In the genomic region with DNA sequence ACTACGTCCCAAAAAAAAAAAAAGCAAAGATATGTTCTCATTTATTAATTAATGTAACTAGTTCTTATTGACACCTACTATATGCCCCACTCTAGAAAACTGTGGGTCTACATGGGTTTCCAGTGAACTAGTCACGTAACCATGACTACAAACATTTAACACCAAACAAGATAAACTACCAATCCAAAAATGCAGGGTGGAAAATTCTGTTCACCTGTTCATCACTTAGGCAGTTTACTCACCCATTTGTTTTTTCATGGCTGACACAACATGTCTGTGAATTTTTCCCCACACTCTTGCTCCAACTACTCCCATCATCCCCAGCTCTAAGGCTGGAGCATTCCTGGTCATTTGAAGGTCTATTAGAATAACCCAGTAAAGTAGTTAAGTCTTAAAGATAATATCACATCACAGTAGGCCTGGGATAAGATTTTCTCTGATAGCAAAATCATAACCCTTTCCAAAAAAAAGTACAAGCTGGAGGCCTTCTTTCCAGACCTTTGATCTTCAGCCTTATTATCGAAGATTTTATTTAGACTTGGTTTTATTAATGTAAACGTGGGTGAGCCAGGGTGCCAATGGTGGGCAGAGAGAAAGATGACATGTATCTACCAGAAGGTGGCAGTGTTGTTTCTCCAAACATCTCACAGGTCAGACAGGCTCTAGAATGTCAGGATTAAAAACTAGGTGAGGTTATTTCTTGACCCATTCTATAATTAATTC, we compare ENCODE assay signal across 8 cellular contexts.
A peak's percentile ranks its signal among the peaks of the same experiment; 100 is the strongest.
DNase-seq lines count a peak whose midpoint lies in the region; ATAC-seq, FAIRE-seq and TF ChIP-seq lines count a peak whose summit lies in the region.

No MANE protein-coding gene starts in this region.

- H3K9me3 ChIP-seq in A673 (ENCODE audit: low read depth, low read length, poor library complexity, severe bottlenecking) (no peaks in the 10 kb centered on the region), ovary (no peaks in the 10 kb centered on the region)

- intact Hi-C loops in A673 (cut with micrococcal nuclease; ENCODE audit: unreplicated experiment): loop anchor here (1.0 to 10.0 kb wide), 3 partner anchors 296 to 448 kb away; a partner anchor contains a TSS
- intact Hi-C loops in activated CD4-positive, alpha-beta T cell treated with anti-CD3 and anti-CD28 coated beads, Interleukin-2, amount 10 ng/mL, durations not matched to agents 24 days and 14 days (cut with micrococcal nuclease): loop anchor here (1.0 to 10.0 kb wide), 4 partner anchors 317 to 1058 kb away; a partner anchor contains a TSS
- intact Hi-C loops in ovary (cut with DNase I): loop anchor here (2.0 to 5.0 kb wide), 3 partner anchors 315 to 320 kb away; no protein-coding TSS in a partner anchor

- no TSS peak for BruUV-seq in A673 (replicated peaks; lab: Mats Ljungman, UMichigan)

- H3K4me1 ChIP-seq in A673 (ENCODE audit: insufficient read depth, low read length, poor library complexity, severe bottlenecking) (no peaks in the 10 kb centered on the region), ovary (ENCODE audit: insufficient read depth) (no peaks in the 10 kb centered on the region)

- TF ChIP-seq POLR2A in ovary (IDR thresholded peaks at IDR 0.05): no peak

- H3K4me1 Mint-ChIP-seq in activated CD4-positive, alpha-beta T cell treated with anti-CD3 and anti-CD28 coated beads, Interleukin-2, amount 10 ng/mL, durations not matched to agents 24 days and 14 days: no peaks in the 10 kb centered on the region

- ATAC-seq in HG02852 (IDR thresholded peaks at IDR 0.05; ENCODE audit: unreplicated experiment) (peak; percentile 67), HG03175 (IDR thresholded peaks at IDR 0.05; ENCODE audit: unreplicated experiment) (no peak)

- H3K27ac ChIP-seq in A673 (ENCODE audit: low read depth, low read length, poor library complexity, severe bottlenecking) (no peak overlapping the region), ovary (no peak overlapping the region)

- FAIRE-seq in G401.6 (lab: Jason Lieb, UNC): peak; percentile 91

- WGBS in ovary, 3 donors: 38 to 40% (median 39%) methylated on average over 4 of the region's 4 CpGs

- CTCF ChIA-PET in A673 (lab: Charles Lee): no interaction called here

- no peak overlapping the region for H3K27ac Mint-ChIP-seq in activated CD4-positive, alpha-beta T cell treated with anti-CD3 and anti-CD28 coated beads, Interleukin-2, amount 10 ng/mL, durations not matched to agents 24 days and 14 days

- no peaks in the 10 kb centered on the region for H3K36me3 Mint-ChIP-seq in activated CD4-positive, alpha-beta T cell treated with anti-CD3 and anti-CD28 coated beads, Interleukin-2, amount 10 ng/mL, durations not matched to agents 24 days and 14 days (ENCODE audit: low read depth)

- peaks cover 23% of the 10 kb centered on the region for H3K27me3 Mint-ChIP-seq in activated CD4-positive, alpha-beta T cell treated with anti-CD3 and anti-CD28 coated beads, Interleukin-2, amount 10 ng/mL, durations not matched to agents 24 days and 14 days

- no peaks in the 10 kb centered on the region for H3K9me3 Mint-ChIP-seq in activated CD4-positive, alpha-beta T cell treated with anti-CD3 and anti-CD28 coated beads, Interleukin-2, amount 10 ng/mL, durations not matched to agents 24 days and 14 days

- peaks cover 6% of the 10 kb centered on the region for H3K27me3 ChIP-seq in A673 (replicated peaks; ENCODE audit: insufficient read depth, low read depth, low read length, poor library complexity)
- no peaks in the 10 kb centered on the region for H3K27me3 ChIP-seq in ovary

- TF ChIP-seq EP300 in ovary (IDR thresholded peaks at IDR 0.05): no peak

- H3K36me3 ChIP-seq in A673 (ENCODE audit: insufficient read depth, low read length, poor library complexity, severe bottlenecking) (no peaks in the 10 kb centered on the region), ovary (no peaks in the 10 kb centered on the region)

- H3K4me3 ChIP-seq in A673 (ENCODE audit: low read depth, low read length, poor library complexity, severe bottlenecking): no peak overlapping the region
- no peak overlapping the region for H3K4me3 ChIP-seq in ovary

- POLR2A ChIA-PET in A673 (lab: Charles Lee; ENCODE audit: low non-redundant PET): no interaction called here

- DNase-seq in A673 (ENCODE audit: low spot score) (peak; percentile 69), NCI-H2227 treated with DMSO at 0.1 percent for 48 hours (lab: John Stamatoyannopoulos, UW) (peak; percentile 76), germinal center (ENCODE audit: low spot score) (peak; percentile 56), ovary (peak in 2 of 5 donors; percentile 21 to 25)
- peak; percentile 75 for DNase-seq in activated CD4-positive, alpha-beta T cell treated with anti-CD3 and anti-CD28 coated beads, Interleukin-2, amount 10 ng/mL, durations not matched to agents 24 days and 14 days

- peak; percentile 81 for TF ChIP-seq CTCF in A673 (conservative IDR thresholded peaks at IDR 0.05; ENCODE audit: low read depth, low read length)
- TF ChIP-seq CTCF in ovary (IDR thresholded peaks at IDR 0.05): peak; percentile 42 to 81 (median 80)

- no peak overlapping the region for H3K4me3 Mint-ChIP-seq in activated CD4-positive, alpha-beta T cell treated with anti-CD3 and anti-CD28 coated beads, Interleukin-2, amount 10 ng/mL, durations not matched to agents 24 days and 14 days
